16 cellular contexts compared by ENCODE assay signal in genomic region chr6:143596857-143597256, GRCh38.
DNase-seq lines count a peak whose midpoint lies in the region; ATAC-seq, FAIRE-seq and TF ChIP-seq lines count a peak whose summit lies in the region.
"Had no signal": no experiment of that assay in that cellular context is flagged by ENCODE, and none has a peak within 500 bp of the region (broad histone marks: within the 10 kb centered on the region; RNA-seq: fewer than 3 reads in every experiment).

No MANE protein-coding gene starts in this region.

- FAIRE-seq in H1 (lab: Jason Lieb, UNC), result no peak
- FAIRE-seq: G401.6 had no signal

- H3K56ac ChIP-seq in H1 (replicated peaks; ENCODE audit: insufficient read length, low read depth, low read length), result no peak overlapping the region

- H3K9me2 ChIP-seq in GM23338 (ENCODE audit: insufficient read depth), result no peaks in the 10 kb centered on the region

- ATAC-seq in GM23338, result peak; percentile 63
- ATAC-seq in GM21515 (IDR thresholded peaks at IDR 0.05; ENCODE audit: unreplicated experiment), result no peak
- ATAC-seq in HG03571 (IDR thresholded peaks at IDR 0.05; ENCODE audit: unreplicated experiment), result no peak
- ATAC-seq: CD8-positive, alpha-beta T cell had no signal

- no peak overlapping the region for H3K18ac ChIP-seq in H1 (ENCODE audit: extremely low read depth, low read length)

- H3K4me3 ChIP-seq in GM23338 (no peak overlapping the region), H1 (ENCODE audit: extremely low read depth in 1 of 4, insufficient read depth in 2 of 4, low read depth in 3 of 4, low read length in 4 of 4) (no peak overlapping the region), smooth muscle cell (no peak overlapping the region)
- H3K4me3 ChIP-seq: ascending aorta, HAP-1 had no signal

- TF ChIP-seq CTCF in GM23338 (conservative IDR thresholded peaks at IDR 0.05; ENCODE audit: low read depth in 2 of 2) (peak in 1 of 2 experiments; percentile 8; a peak in 1 of 4 replicates), H1 (IDR thresholded peaks at IDR 0.05; ENCODE audit: control extremely low read depth in 1 of 3, insufficient read depth in 1 of 3, low read depth in 1 of 3, low read length in 3 of 3) (no peak), smooth muscle cell (IDR thresholded peaks at IDR 0.05; ENCODE audit: borderline replicate concordance, insufficient read depth, poor library complexity, severe bottlenecking) (no peak)

- peak; percentile 18 to 24; a peak in 2 of 4 replicates for TF ChIP-seq RAD21 in H1 (IDR thresholded peaks at IDR 0.05 in 1 of 2, conservative IDR thresholded peaks at IDR 0.05 in 1 of 2; ENCODE audit: low read depth in 2 of 2, low read length in 2 of 2)

- H2AK5ac ChIP-seq in H1 (ENCODE audit: low read depth, low read length), result no peak overlapping the region

- H3K4me3 Mint-ChIP-seq in GM23338, result no peak overlapping the region
- H3K4me3 Mint-ChIP-seq: activated CD4-positive, alpha-beta T cell treated with anti-CD3 and anti-CD28 coated beads, Interleukin-2, amount 10 ng/mL, durations not matched to agents 7 days and 5 days; CD8-positive, alpha-beta T cell had no signal

- H3K23me2 ChIP-seq in H1 (ENCODE audit: low read depth, low read length), result no peaks in the 10 kb centered on the region

- no peak overlapping the region for H4K8ac ChIP-seq in H1 (ENCODE audit: extremely low read depth, insufficient read depth, low read length)

- no peak overlapping the region for H2BK15ac ChIP-seq in H1 (ENCODE audit: low read length)

- H3K4ac ChIP-seq in H1 (replicated peaks; ENCODE audit: insufficient read length, low read depth, low read length), result no peak overlapping the region

- TF ChIP-seq POLR2A in H1 (IDR thresholded peaks at IDR 0.05; ENCODE audit: control extremely low read depth in 1 of 2, low read depth in 2 of 2, low read length in 2 of 2), result no peak

- H3K27me3 ChIP-seq in GM23338 (ENCODE audit: insufficient read depth), result no peaks in the 10 kb centered on the region
- no peaks in the 10 kb centered on the region for H3K27me3 ChIP-seq in H1 (replicated peaks in 1 of 4; ENCODE audit: control insufficient read depth in 3 of 4, extremely low read depth in 1 of 4, insufficient read depth in 3 of 4, low read length in 3 of 4)
- no peaks in the 10 kb centered on the region for H3K27me3 ChIP-seq in smooth muscle cell (ENCODE audit: low read depth)
- H3K27me3 ChIP-seq: ascending aorta had no signal

- no peak overlapping the region for H4K5ac ChIP-seq in H1 (ENCODE audit: insufficient read length, low read depth, low read length)

- H3K27me3 Mint-ChIP-seq in GM23338 (ENCODE audit: insufficient read depth, low read depth, poor library complexity), result no peaks in the 10 kb centered on the region
- H3K27me3 Mint-ChIP-seq: activated CD4-positive, alpha-beta T cell treated with anti-CD3 and anti-CD28 coated beads, Interleukin-2, amount 10 ng/mL, durations not matched to agents 7 days and 5 days had no signal

- H3K23ac ChIP-seq in H1 (ENCODE audit: insufficient read length), result no peak overlapping the region

- POLR2A ChIA-PET in H1 (lab: Charles Lee; ENCODE audit: partially characterized antibody), result no interaction called here

- no peaks in the 10 kb centered on the region for H3K9me3 Mint-ChIP-seq in GM23338
- H3K9me3 Mint-ChIP-seq: activated CD4-positive, alpha-beta T cell treated with anti-CD3 and anti-CD28 coated beads, Interleukin-2, amount 10 ng/mL, durations not matched to agents 7 days and 5 days; CD8-positive, alpha-beta T cell had no signal

- H2BK12ac ChIP-seq in H1 (ENCODE audit: low read depth, low read length), result no peak overlapping the region

- DNase-seq in GM23338 (ENCODE audit: low spot score) (peak; percentile 21), H1 (ENCODE audit: low read depth in 1 of 2, low spot score in 2 of 2) (no peak), iris pigment epithelial cell (ENCODE audit: low read depth) (peak; percentile 80), stromal cell of bone marrow (ENCODE audit: low read depth) (peak; percentile 9), NCI-H446 (lab: John Stamatoyannopoulos, UW) (no peak), smooth muscle cell (lab: John Stamatoyannopoulos, UW; ENCODE audit: unreplicated experiment) (no peak)
- DNase-seq: activated CD4-positive, alpha-beta T cell treated with anti-CD3 and anti-CD28 coated beads, Interleukin-2, amount 10 ng/mL, durations not matched to agents 7 days and 5 days; CD8-positive, alpha-beta T cell; Kasumi-1; NCI-H2081; T-helper 9 cell had no signal

- H2AFZ ChIP-seq in GM23338 (peak overlapping the region; percentile 39; the same call in 1 of the 2 replicates), H1 (ENCODE audit: low read length) (no peak overlapping the region; the same call in 1 of the 2 replicates), smooth muscle cell (ENCODE audit: low read depth) (no peak overlapping the region)

- no peak overlapping the region; the same call in 1 of the 2 replicates for H3K27ac Mint-ChIP-seq in GM23338
- H3K27ac Mint-ChIP-seq: activated CD4-positive, alpha-beta T cell treated with anti-CD3 and anti-CD28 coated beads, Interleukin-2, amount 10 ng/mL, durations not matched to agents 7 days and 5 days; CD8-positive, alpha-beta T cell had no signal

- H3K4me1 ChIP-seq in GM23338 (ENCODE audit: insufficient read depth), result peaks cover 7% of the 10 kb centered on the region
- peaks cover 0 to 5% (median 1%) of the 10 kb centered on the region in 4 experiments; a peak in 3 of 7 replicates for H3K4me1 ChIP-seq in H1 (replicated peaks in 1 of 4; ENCODE audit: control insufficient read depth in 3 of 4, insufficient read depth in 4 of 4, low read length in 3 of 4)
- H3K4me1 ChIP-seq in smooth muscle cell (ENCODE audit: low read depth), result peaks cover 6% of the 10 kb centered on the region
- H3K4me1 ChIP-seq: HAP-1 had no signal

- no peak overlapping the region for H2BK5ac ChIP-seq in H1 (ENCODE audit: low read depth, low read length)

- H3K27ac ChIP-seq in GM23338 (ENCODE audit: low read depth) (no peak overlapping the region), H1 (ENCODE audit: low read depth, low read length) (no peak overlapping the region), smooth muscle cell (ENCODE audit: low read depth) (no peak overlapping the region)
- H3K27ac ChIP-seq: ascending aorta had no signal

- H3K9ac ChIP-seq in H1 (replicated peaks in 1 of 4; ENCODE audit: extremely low read depth in 1 of 4, low read depth in 3 of 4, low read length in 3 of 4) (no peak overlapping the region), smooth muscle cell (ENCODE audit: low read depth) (no peak overlapping the region)

- no peak overlapping the region for H4K91ac ChIP-seq in H1 (replicated peaks; ENCODE audit: insufficient read length, low read length)

- H3F3A ChIP-seq in GM23338 (replicated peaks; ENCODE audit: low read depth) (no peaks in the 10 kb centered on the region), smooth muscle cell (ENCODE audit: low read depth) (no peaks in the 10 kb centered on the region)

- TF ChIP-seq EP300 in H1 (IDR thresholded peaks at IDR 0.05; ENCODE audit: borderline replicate concordance in 1 of 2, low read depth in 2 of 2, low read length in 2 of 2), result no peak

- H3K79me2 ChIP-seq in GM23338 (replicated peaks; ENCODE audit: insufficient read depth), result no peaks in the 10 kb centered on the region
- H3K79me2 ChIP-seq in H1 (ENCODE audit: control insufficient read depth in 1 of 2, insufficient read depth in 2 of 2, low read length in 2 of 2), result no peaks in the 10 kb centered on the region
- H3K79me2 ChIP-seq in smooth muscle cell (ENCODE audit: low read depth), result no peaks in the 10 kb centered on the region

- H3K36me3 Mint-ChIP-seq in GM23338 (ENCODE audit: low read depth), result no peaks in the 10 kb centered on the region
- H3K36me3 Mint-ChIP-seq: CD8-positive, alpha-beta T cell had no signal

- H3K4me2 ChIP-seq in GM23338, result no peak overlapping the region
- H3K4me2 ChIP-seq in H1 (ENCODE audit: insufficient read depth in 1 of 2, low read depth in 2 of 2, low read length in 2 of 2), result no peak overlapping the region
- H3K4me2 ChIP-seq in smooth muscle cell, result no peak overlapping the region

- H3K14ac ChIP-seq in H1 (ENCODE audit: insufficient read length), result no peak overlapping the region

- CTCF ChIA-PET in H1 (lab: Charles Lee; ENCODE audit: partially characterized antibody), result interaction anchor here (1.4 kb wide), 1 partner anchor 10 kb away, joined by 3 read pairs; no protein-coding TSS in a partner anchor

- peaks cover 17% of the 10 kb centered on the region for H3K4me1 Mint-ChIP-seq in GM23338

- WGBS in H1 (ENCODE audit: extremely low coverage in 1 of 2, insufficient coverage in 1 of 2, insufficient read length in 1 of 2, insufficient replicate concordance in 2 of 2, low coverage in 1 of 2, low lambda C conversion rate in 2 of 2, missing lambda C conversion rate in 1 of 2), 2 experiments, result 81% methylated on average over 4 of the region's 4 CpGs; no CpG with 5 or more reads in 1 of the 2 experiments
- WGBS in smooth muscle cell (ENCODE audit: low lambda C conversion rate), result 81% methylated on average over 4 of the region's 4 CpGs

- H3K36me3 ChIP-seq in GM23338 (ENCODE audit: insufficient read depth) (no peaks in the 10 kb centered on the region), H1 (ENCODE audit: control insufficient read depth in 2 of 4, insufficient read depth in 4 of 4, low read length in 3 of 4) (no peaks in the 10 kb centered on the region), smooth muscle cell (ENCODE audit: low read depth) (no peaks in the 10 kb centered on the region)
- H3K36me3 ChIP-seq: ascending aorta, HAP-1 had no signal

- no peaks in the 10 kb centered on the region for H3K79me1 ChIP-seq in H1 (ENCODE audit: low read depth, low read length)

- H2BK20ac ChIP-seq in H1 (ENCODE audit: low read length), result peak overlapping the region; percentile 72; the same call in 1 of the 2 replicates

- no peaks in the 10 kb centered on the region for H3K9me3 ChIP-seq in H1 (ENCODE audit: insufficient read depth in 2 of 2, low read depth in 1 of 2, low read length in 1 of 2)
- no peaks in the 10 kb centered on the region for H3K9me3 ChIP-seq in smooth muscle cell (replicated peaks; ENCODE audit: low read depth)
- H3K9me3 ChIP-seq: ascending aorta, HAP-1 had no signal

- H2BK120ac ChIP-seq in H1 (replicated peaks; ENCODE audit: low read depth, low read length), result no peak overlapping the region

- H4K20me1 ChIP-seq in GM23338 (replicated peaks; ENCODE audit: insufficient read depth), result no peaks in the 10 kb centered on the region
- H4K20me1 ChIP-seq in H1 (replicated peaks in 1 of 2; ENCODE audit: control insufficient read depth in 1 of 2, insufficient read depth in 2 of 2, low read length in 2 of 2), result no peaks in the 10 kb centered on the region
- no peaks in the 10 kb centered on the region for H4K20me1 ChIP-seq in smooth muscle cell (ENCODE audit: low read depth)

TF ChIP-seq in GM23338, 12 proteins besides CTCF, POLR2A, EP300 and RAD21 (continues in another document):
- no peak for TF ChIP-seq POLR2AphosphoS5 (IDR thresholded peaks at IDR 0.05; ENCODE audit: low read depth)
- TF ChIP-seq CREB1 (CRISPR knock-in tag; IDR thresholded peaks at IDR 0.05; ENCODE audit: low read depth), result no peak

TF ChIP-seq in H1, 55 proteins besides CTCF, POLR2A, EP300 and RAD21 (continues in another document):
- TF ChIP-seq JUND (IDR thresholded peaks at IDR 0.05; ENCODE audit: low read length), result no peak
- TF ChIP-seq KDM5A (IDR thresholded peaks at IDR 0.05; ENCODE audit: low read length), result no peak
- no peak for TF ChIP-seq TBP (IDR thresholded peaks at IDR 0.05; ENCODE audit: low read depth, low read length)
- no peak for TF ChIP-seq JUN (IDR thresholded peaks at IDR 0.05; ENCODE audit: low read depth, low read length)

Comparison
In these comparisons a context has a peak if more than half of its experiments do, and no peak if none do; other contexts are left out.
1. DNase-seq: peak in GM23338 (single experiment), iris pigment epithelial cell (single experiment) and stromal cell of bone marrow (single experiment); none in H1 (0 of 2), NCI-H446 (0 of 2) and smooth muscle cell (single experiment).